Comparison of ENCODE assay signal across 1 cellular context in the genomic region with DNA sequence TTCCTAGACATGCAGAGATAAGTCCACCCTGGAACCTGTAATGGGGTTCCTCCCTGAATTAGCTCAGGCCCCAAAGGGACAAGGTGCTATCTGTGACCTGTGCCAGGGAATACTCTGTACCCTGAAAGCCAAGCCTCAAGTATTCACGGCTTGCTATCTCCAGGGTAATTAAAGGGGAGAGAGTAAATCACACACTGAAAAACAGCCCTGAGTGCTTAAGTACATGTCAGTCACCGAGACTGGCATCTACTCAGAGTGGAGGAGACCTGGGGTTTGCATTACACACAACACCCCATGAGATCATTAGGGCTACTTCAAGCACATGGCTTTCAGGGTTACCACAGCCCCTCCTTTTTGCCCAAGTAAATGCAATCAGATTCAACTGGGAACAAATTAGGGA.
TF ChIP-seq lines count a peak whose summit lies in the region.

No MANE protein-coding gene starts in this region.

TF ChIP-seq in H1, 55 proteins besides CTCF, POLR2A, EP300 and RAD21:
- TF ChIP-seq NANOG (IDR thresholded peaks at IDR 0.05; ENCODE audit: insufficient read depth, low read depth, low read length, poor library complexity, severe bottlenecking) (no peak), RFX5 (IDR thresholded peaks at IDR 0.05; ENCODE audit: borderline replicate concordance, low read depth, low read length) (no peak), SUZ12 (IDR thresholded peaks at IDR 0.05; ENCODE audit: low read length) (no peak), TEAD4 (IDR thresholded peaks at IDR 0.05; ENCODE audit: low read depth, low read length) (no peak), CEBPB (IDR thresholded peaks at IDR 0.05; ENCODE audit: low read depth, low read length) (no peak), SP2 (IDR thresholded peaks at IDR 0.05; ENCODE audit: low read length) (no peak), HDAC6 (IDR thresholded peaks at IDR 0.05; ENCODE audit: low read depth, low read length) (no peak), SP1 (IDR thresholded peaks at IDR 0.05; ENCODE audit: low read depth, low read length) (no peak), EZH2 (IDR thresholded peaks at IDR 0.05; ENCODE audit: low read depth, low read length, severe bottlenecking) (no peak), CHD2 (IDR thresholded peaks at IDR 0.05; ENCODE audit: low read length) (no peak), SIX5 (IDR thresholded peaks at IDR 0.05; ENCODE audit: low read depth, low read length) (no peak), RXRA (IDR thresholded peaks at IDR 0.05; ENCODE audit: insufficient read depth, low read depth, low read length) (no peak), POU5F1 (IDR thresholded peaks at IDR 0.05; ENCODE audit: low read depth, low read length) (no peak), SIRT6 (IDR thresholded peaks at IDR 0.05; ENCODE audit: low read length) (no peak), CTBP2 (IDR thresholded peaks at IDR 0.05; ENCODE audit: borderline replicate concordance, insufficient read depth, insufficient read length, low read length) (no peak), CHD1 (IDR thresholded peaks at IDR 0.05; ENCODE audit: low read depth, low read length) (no peak)
- TF ChIP-seq, protein P1, sequence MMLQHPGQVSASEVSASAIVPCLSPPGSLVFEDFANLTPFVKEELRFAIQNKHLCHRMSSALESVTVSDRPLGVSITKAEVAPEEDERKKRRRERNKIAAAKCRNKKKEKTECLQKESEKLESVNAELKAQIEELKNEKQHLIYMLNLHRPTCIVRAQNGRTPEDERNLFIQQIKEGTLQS (IDR thresholded peaks at IDR 0.05; ENCODE audit: insufficient read depth, low read depth, low read length): no peak
- TF ChIP-seq, protein P2, sequence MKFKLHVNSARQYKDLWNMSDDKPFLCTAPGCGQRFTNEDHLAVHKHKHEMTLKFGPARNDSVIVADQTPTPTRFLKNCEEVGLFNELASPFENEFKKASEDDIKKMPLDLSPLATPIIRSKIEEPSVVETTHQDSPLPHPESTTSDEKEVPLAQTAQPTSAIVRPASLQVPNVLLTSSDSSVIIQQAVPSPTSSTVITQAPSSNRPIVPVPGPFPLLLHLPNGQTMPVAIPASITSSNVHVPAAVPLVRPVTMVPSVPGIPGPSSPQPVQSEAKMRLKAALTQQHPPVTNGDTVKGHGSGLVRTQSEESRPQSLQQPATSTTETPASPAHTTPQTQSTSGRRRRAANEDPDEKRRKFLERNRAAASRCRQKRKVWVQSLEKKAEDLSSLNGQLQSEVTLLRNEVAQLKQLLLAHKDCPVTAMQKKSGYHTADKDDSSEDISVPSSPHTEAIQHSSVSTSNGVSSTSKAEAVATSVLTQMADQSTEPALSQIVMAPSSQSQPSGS (IDR thresholded peaks at IDR 0.05; ENCODE audit: low read length): no peak
